In genomic region chr6:7146079-7146828, GRCh38 we compare ENCODE assay signal across 1 cellular context.
A peak's percentile ranks its signal among the peaks of the same experiment; 100 is the strongest.
TF ChIP-seq lines count a peak whose summit lies in the region.

No MANE protein-coding gene starts in this region.

TF ChIP-seq in K562, 482 proteins besides CTCF, POLR2A, EP300 and RAD21 (continued from another document and continues in another):
- no peak for TF ChIP-seq ZBTB43 (CRISPR knock-in tag; IDR thresholded peaks at IDR 0.05)
- 0 out of 2 replicates have a peak, but pooled peaks have one; percentile 23 for TF ChIP-seq HDAC2 (IDR thresholded peaks at IDR 0.05)
- 0 out of 2 replicates have a peak, but pooled peaks have one; percentile 28 for TF ChIP-seq ZBTB1 (CRISPR knock-in tag; IDR thresholded peaks at IDR 0.05; ENCODE audit: borderline replicate concordance, low read depth)
- TF ChIP-seq ZNF212 (CRISPR knock-in tag; IDR thresholded peaks at IDR 0.05): no peak
- no peak for TF ChIP-seq U2AF2 (optimal IDR thresholded peaks at IDR 0.05; ENCODE audit: low read depth, low read length)
- TF ChIP-seq NFXL1 (CRISPR knock-in tag; IDR thresholded peaks at IDR 0.05): no peak
- no peak for TF ChIP-seq NELFE (IDR thresholded peaks at IDR 0.05; ENCODE audit: insufficient read depth, insufficient read length)
- TF ChIP-seq NBN (IDR thresholded peaks at IDR 0.05; ENCODE audit: low read depth): no peak
- TF ChIP-seq YY1 (IDR thresholded peaks at IDR 0.05; ENCODE audit: borderline replicate concordance in 1 of 3, control insufficient read depth in 1 of 3, extremely low read depth in 1 of 3, insufficient read depth in 3 of 3, insufficient read length in 1 of 3, insufficient replicate concordance in 2 of 3, low read depth in 1 of 3, low read length in 2 of 3): peak in 1 of 3 experiments; percentile 33
- TF ChIP-seq DMBX1 (CRISPR knock-in tag; IDR thresholded peaks at IDR 0.05; ENCODE audit: borderline replicate concordance): 0 out of 2 replicates have a peak, but pooled peaks have one; percentile 27
- TF ChIP-seq, protein P1, sequence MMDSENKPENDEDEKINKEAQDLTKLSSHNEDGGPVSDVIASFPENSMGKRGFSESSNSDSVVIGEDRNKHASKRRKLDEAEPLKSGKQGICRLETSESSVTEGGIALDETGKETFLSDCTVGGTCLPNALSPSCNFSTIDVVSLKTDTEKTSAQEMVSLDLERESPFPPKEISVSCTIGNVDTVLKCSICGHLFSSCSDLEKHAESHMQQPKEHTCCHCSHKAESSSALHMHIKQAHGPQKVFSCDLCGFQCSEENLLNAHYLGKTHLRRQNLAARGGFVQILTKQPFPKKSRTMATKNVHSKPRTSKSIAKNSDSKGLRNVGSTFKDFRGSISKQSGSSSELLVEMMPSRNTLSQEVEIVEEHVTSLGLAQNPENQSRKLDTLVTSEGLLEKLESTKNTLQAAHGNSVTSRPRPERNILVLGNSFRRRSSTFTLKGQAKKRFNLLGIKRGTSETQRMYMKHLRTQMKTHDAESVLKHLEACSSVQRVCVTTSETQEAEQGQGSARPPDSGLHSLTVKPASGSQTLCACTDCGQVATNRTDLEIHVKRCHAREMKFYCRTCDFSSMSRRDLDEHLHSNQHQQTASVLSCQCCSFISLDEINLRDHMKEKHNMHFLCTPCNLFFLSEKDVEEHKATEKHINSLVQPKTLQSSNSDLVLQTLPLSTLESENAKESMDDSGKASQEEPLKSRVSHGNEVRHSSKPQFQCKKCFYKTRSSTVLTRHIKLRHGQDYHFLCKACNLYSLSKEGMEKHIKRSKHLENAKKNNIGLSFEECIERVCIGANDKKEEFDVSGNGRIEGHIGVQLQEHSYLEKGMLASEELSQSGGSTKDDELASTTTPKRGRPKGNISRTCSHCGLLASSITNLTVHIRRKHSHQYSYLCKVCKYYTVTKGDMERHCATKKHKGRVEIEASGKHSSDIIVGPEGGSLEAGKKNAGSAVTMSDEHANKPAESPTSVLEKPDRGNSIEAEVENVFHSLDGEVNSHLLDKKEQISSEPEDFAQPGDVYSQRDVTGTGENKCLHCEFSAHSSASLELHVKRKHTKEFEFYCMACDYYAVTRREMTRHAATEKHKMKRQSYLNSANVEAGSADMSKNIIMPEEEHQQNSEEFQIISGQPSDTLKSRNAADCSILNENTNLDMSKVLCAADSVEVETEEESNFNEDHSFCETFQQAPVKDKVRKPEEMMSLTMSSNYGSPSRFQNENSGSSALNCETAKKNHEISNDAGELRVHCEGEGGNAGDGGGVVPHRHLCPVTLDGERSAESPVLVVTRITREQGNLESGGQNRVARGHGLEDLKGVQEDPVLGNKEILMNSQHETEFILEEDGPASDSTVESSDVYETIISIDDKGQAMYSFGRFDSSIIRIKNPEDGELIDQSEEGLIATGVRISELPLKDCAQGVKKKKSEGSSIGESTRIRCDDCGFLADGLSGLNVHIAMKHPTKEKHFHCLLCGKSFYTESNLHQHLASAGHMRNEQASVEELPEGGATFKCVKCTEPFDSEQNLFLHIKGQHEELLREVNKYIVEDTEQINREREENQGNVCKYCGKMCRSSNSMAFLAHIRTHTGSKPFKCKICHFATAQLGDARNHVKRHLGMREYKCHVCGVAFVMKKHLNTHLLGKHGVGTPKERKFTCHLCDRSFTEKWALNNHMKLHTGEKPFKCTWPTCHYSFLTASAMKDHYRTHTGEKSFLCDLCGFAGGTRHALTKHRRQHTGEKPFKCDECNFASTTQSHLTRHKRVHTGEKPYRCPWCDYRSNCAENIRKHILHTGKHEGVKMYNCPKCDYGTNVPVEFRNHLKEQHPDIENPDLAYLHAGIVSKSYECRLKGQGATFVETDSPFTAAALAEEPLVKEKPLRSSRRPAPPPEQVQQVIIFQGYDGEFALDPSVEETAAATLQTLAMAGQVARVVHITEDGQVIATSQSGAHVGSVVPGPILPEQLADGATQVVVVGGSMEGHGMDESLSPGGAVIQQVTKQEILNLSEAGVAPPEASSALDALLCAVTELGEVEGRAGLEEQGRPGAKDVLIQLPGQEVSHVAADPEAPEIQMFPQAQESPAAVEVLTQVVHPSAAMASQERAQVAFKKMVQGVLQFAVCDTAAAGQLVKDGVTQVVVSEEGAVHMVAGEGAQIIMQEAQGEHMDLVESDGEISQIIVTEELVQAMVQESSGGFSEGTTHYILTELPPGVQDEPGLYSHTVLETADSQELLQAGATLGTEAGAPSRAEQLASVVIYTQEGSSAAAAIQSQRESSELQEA (IDR thresholded peaks at IDR 0.05; ENCODE audit: low read depth): no peak
- TF ChIP-seq RBFOX2 (IDR thresholded peaks at IDR 0.05; ENCODE audit: low read depth, low read length): 0 out of 2 replicates have a peak, but pooled peaks have one; percentile 9
- TF ChIP-seq, protein P2, sequence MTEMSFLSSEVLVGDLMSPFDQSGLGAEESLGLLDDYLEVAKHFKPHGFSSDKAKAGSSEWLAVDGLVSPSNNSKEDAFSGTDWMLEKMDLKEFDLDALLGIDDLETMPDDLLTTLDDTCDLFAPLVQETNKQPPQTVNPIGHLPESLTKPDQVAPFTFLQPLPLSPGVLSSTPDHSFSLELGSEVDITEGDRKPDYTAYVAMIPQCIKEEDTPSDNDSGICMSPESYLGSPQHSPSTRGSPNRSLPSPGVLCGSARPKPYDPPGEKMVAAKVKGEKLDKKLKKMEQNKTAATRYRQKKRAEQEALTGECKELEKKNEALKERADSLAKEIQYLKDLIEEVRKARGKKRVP (CRISPR knock-in tag; IDR thresholded peaks at IDR 0.05): 0 out of 2 replicates have a peak, but pooled peaks have one; percentile 38
- TF ChIP-seq, protein P3, sequence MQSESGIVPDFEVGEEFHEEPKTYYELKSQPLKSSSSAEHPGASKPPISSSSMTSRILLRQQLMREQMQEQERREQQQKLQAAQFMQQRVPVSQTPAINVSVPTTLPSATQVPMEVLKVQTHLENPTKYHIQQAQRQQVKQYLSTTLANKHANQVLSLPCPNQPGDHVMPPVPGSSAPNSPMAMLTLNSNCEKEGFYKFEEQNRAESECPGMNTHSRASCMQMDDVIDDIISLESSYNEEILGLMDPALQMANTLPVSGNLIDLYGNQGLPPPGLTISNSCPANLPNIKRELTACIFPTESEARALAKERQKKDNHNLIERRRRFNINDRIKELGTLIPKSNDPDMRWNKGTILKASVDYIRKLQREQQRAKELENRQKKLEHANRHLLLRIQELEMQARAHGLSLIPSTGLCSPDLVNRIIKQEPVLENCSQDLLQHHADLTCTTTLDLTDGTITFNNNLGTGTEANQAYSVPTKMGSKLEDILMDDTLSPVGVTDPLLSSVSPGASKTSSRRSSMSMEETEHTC (IDR thresholded peaks at IDR 0.05): no peak
- no peak; the same call in 1 of the 2 replicates for TF ChIP-seq SP1 (CRISPR knock-in tag; IDR thresholded peaks at IDR 0.05)
- no peak for TF ChIP-seq HDAC3 (IDR thresholded peaks at IDR 0.05; ENCODE audit: borderline replicate concordance, partially characterized antibody)
- TF ChIP-seq SOX6 (IDR thresholded peaks at IDR 0.05): no peak
- no peak for TF ChIP-seq HNRNPLL (IDR thresholded peaks at IDR 0.05; ENCODE audit: low read depth, low read length, poor library complexity, severe bottlenecking)
- TF ChIP-seq ZBTB26 (CRISPR knock-in tag; IDR thresholded peaks at IDR 0.05): 0 out of 2 replicates have a peak, but pooled peaks have one; percentile 40
- no peak for TF ChIP-seq ZC3H11A (IDR thresholded peaks at IDR 0.05; ENCODE audit: low read depth, low read length)
- no peak for TF ChIP-seq HOXB6 (CRISPR knock-in tag; IDR thresholded peaks at IDR 0.05; ENCODE audit: borderline replicate concordance)
- no peak for TF ChIP-seq ZNF740 (CRISPR knock-in tag; IDR thresholded peaks at IDR 0.05)
- 0 out of 4 replicates have a peak, but pooled peaks of 1 of the 2 experiments have one; percentile 33 for TF ChIP-seq ZNF740 (tag; IDR thresholded peaks at IDR 0.05)
- peak; percentile 17; the same call in 1 of the 2 replicates for TF ChIP-seq SMARCC2 (IDR thresholded peaks at IDR 0.05; ENCODE audit: low read depth)
- TF ChIP-seq MECOM (CRISPR knock-in tag; IDR thresholded peaks at IDR 0.05): no peak
- TF ChIP-seq RFX1 (IDR thresholded peaks at IDR 0.05): no peak
- peak; percentile 93 for TF ChIP-seq HDGF (IDR thresholded peaks at IDR 0.05)
- TF ChIP-seq MYNN (IDR thresholded peaks at IDR 0.05): 0 out of 2 replicates have a peak, but pooled peaks have one; percentile 17
- no peak for TF ChIP-seq MYNN (CRISPR knock-in tag; IDR thresholded peaks at IDR 0.05)
- no peak for TF ChIP-seq HDAC8 (tag; IDR thresholded peaks at IDR 0.05)
- TF ChIP-seq ZBTB11 (CRISPR knock-in tag; IDR thresholded peaks at IDR 0.05): peak in 1 of 3 experiments; percentile 57; a peak in 2 of 6 replicates
- TF ChIP-seq E2F3 (CRISPR knock-in tag; IDR thresholded peaks at IDR 0.05): 0 out of 2 replicates have a peak, but pooled peaks have one; percentile 24
- peak; percentile 66; the same call in 1 of the 2 replicates for TF ChIP-seq SPI1 (IDR thresholded peaks at IDR 0.05; ENCODE audit: borderline replicate concordance, low read depth, low read length)
- TF ChIP-seq, protein P4, sequence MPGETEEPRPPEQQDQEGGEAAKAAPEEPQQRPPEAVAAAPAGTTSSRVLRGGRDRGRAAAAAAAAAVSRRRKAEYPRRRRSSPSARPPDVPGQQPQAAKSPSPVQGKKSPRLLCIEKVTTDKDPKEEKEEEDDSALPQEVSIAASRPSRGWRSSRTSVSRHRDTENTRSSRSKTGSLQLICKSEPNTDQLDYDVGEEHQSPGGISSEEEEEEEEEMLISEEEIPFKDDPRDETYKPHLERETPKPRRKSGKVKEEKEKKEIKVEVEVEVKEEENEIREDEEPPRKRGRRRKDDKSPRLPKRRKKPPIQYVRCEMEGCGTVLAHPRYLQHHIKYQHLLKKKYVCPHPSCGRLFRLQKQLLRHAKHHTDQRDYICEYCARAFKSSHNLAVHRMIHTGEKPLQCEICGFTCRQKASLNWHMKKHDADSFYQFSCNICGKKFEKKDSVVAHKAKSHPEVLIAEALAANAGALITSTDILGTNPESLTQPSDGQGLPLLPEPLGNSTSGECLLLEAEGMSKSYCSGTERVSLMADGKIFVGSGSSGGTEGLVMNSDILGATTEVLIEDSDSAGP (CRISPR knock-in tag; IDR thresholded peaks at IDR 0.05): 0 out of 2 replicates have a peak, but pooled peaks have one; percentile 2
- TF ChIP-seq, protein P5, sequence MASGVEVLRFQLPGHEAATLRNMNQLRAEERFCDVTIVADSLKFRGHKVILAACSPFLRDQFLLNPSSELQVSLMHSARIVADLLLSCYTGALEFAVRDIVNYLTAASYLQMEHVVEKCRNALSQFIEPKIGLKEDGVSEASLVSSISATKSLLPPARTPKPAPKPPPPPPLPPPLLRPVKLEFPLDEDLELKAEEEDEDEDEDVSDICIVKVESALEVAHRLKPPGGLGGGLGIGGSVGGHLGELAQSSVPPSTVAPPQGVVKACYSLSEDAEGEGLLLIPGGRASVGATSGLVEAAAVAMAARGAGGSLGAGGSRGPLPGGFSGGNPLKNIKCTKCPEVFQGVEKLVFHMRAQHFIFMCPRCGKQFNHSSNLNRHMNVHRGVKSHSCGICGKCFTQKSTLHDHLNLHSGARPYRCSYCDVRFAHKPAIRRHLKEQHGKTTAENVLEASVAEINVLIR (CRISPR knock-in tag; IDR thresholded peaks at IDR 0.05): 0 out of 2 replicates have a peak, but pooled peaks have one; percentile 13
- TF ChIP-seq NFYB (IDR thresholded peaks at IDR 0.05; ENCODE audit: extremely low read depth, insufficient read length): no peak
